26 cellular contexts compared by ENCODE assay signal in the genomic region with DNA sequence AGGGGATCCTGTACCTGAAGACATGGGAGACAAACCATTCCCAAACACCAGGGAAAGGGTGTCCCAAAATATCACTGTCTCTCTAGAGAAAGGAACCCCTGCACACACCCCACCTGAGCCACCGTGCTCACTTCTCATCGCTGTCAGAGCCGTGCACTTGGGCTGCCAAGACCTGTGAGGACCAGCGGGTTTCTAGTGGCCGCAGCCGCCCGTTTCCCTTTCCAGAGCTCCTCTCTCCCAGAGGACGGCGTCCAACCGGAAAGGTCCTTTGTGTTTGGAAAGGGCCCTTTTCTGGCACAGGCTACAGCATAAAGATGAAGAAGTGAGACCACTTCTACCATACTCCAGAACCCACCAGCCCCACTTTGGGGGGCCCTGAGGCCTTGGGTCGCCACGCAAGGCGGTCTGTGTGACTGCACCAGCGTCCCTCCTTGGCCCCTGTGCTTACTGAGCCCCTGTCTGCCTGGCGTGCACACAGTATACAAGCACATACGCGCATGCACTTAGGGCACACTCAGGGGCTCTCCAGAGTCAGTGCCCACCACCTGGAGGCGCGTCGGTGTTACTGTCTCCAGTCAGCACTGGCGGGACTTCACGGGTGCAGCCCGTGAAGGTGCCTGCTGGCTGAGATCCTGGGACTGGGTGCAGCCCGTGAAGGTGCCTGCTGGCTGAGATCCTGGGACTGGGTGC.
DNase-seq lines count a peak whose midpoint lies in the region; ATAC-seq and TF ChIP-seq lines count a peak whose summit lies in the region.
"Had no signal": no experiment of that assay in that cellular context is flagged by ENCODE, and none has a peak within 500 bp of the region (broad histone marks: within the 10 kb centered on the region; RNA-seq: fewer than 3 reads in every experiment).

No MANE protein-coding gene starts in this region.

- H3K27ac Mint-ChIP-seq in CD8-positive, alpha-beta T cell, result no peak overlapping the region

- CTCF ChIA-PET in CD8-positive, alpha-beta T cell (lab: Charles Lee), result no interaction called here

- H3K4me3 ChIP-seq in right cardiac atrium (ENCODE audit: low read length), result no peak overlapping the region
- H3K4me3 ChIP-seq in heart left ventricle, result no peak overlapping the region
- no peak overlapping the region for H3K4me3 ChIP-seq in left lung
- H3K4me3 ChIP-seq in prostate gland, result no peak overlapping the region
- no peak overlapping the region for H3K4me3 ChIP-seq in upper lobe of right lung
- no peak overlapping the region for H3K4me3 ChIP-seq in CD8-positive, alpha-beta T cell (ENCODE audit: low read depth, low read length)
- H3K4me3 ChIP-seq: BLaER1, MG63, Peyer's patch, SK-N-MC had no signal

- TF ChIP-seq CTCF in heart left ventricle (IDR thresholded peaks at IDR 0.05) (no peak), left lung (IDR thresholded peaks at IDR 0.05) (no peak), prostate gland (IDR thresholded peaks at IDR 0.05) (peak in 1 of 4 experiments; percentile 25), upper lobe of right lung (IDR thresholded peaks at IDR 0.05) (no peak)
- no peak for TF ChIP-seq CTCF in CD8-positive, alpha-beta T cell (IDR thresholded peaks at IDR 0.05)

- H3K27me3 ChIP-seq in right cardiac atrium (ENCODE audit: control insufficient read depth, insufficient read depth), result no peaks in the 10 kb centered on the region
- H3K27me3 ChIP-seq in heart left ventricle, result no peaks in the 10 kb centered on the region
- no peaks in the 10 kb centered on the region for H3K27me3 ChIP-seq in left lung
- H3K27me3 ChIP-seq in prostate gland (replicated peaks; ENCODE audit: insufficient read depth), result no peaks in the 10 kb centered on the region
- H3K27me3 ChIP-seq in upper lobe of right lung, result no peaks in the 10 kb centered on the region
- H3K27me3 ChIP-seq in CD8-positive, alpha-beta T cell (ENCODE audit: insufficient read depth, low read length), result no peaks in the 10 kb centered on the region
- H3K27me3 ChIP-seq: BLaER1, MG63, Peyer's patch had no signal

- POLR2A ChIA-PET in CD8-positive, alpha-beta T cell (lab: Charles Lee), result no interaction called here

- H3K27me3 Mint-ChIP-seq in CD8-positive, alpha-beta T cell (ENCODE audit: low read depth), result no peaks in the 10 kb centered on the region
- H3K27me3 Mint-ChIP-seq: CD4-positive, alpha-beta memory T cell had no signal

- H3K4me1 ChIP-seq in right cardiac atrium (ENCODE audit: control insufficient read depth, insufficient read depth, low read length) (no peaks in the 10 kb centered on the region), heart left ventricle (peaks cover 0 to 8% (median 0%) of the 10 kb centered on the region in 12 donors), left lung (no peaks in the 10 kb centered on the region), prostate gland (replicated peaks) (peaks cover 19% of the 10 kb centered on the region), upper lobe of right lung (no peaks in the 10 kb centered on the region)
- H3K4me1 ChIP-seq in CD8-positive, alpha-beta T cell (ENCODE audit: insufficient read depth, low read length), result no peaks in the 10 kb centered on the region
- H3K4me1 ChIP-seq: Caco-2, Peyer's patch had no signal

- H3K9me3 ChIP-seq in right cardiac atrium (ENCODE audit: control insufficient read depth, low read length) (no peaks in the 10 kb centered on the region), heart left ventricle (no peaks in the 10 kb centered on the region), left lung (no peaks in the 10 kb centered on the region), prostate gland (no peaks in the 10 kb centered on the region), upper lobe of right lung (no peaks in the 10 kb centered on the region)
- H3K9me3 ChIP-seq in CD8-positive, alpha-beta T cell (ENCODE audit: low read length), result no peaks in the 10 kb centered on the region
- H3K9me3 ChIP-seq: BLaER1, Caco-2, MG63, Peyer's patch had no signal

- TF ChIP-seq POLR2A in heart left ventricle (IDR thresholded peaks at IDR 0.05), result no peak
- TF ChIP-seq POLR2A in prostate gland (IDR thresholded peaks at IDR 0.05), result no peak

- ATAC-seq in right cardiac atrium, result no peak
- no peak for ATAC-seq in heart left ventricle
- peak; percentile 42 for ATAC-seq in left lung
- ATAC-seq in upper lobe of right lung, result peak; percentile 47
- ATAC-seq in CD8-positive, alpha-beta T cell, result no peak
- ATAC-seq: HCT116 had no signal

- DNase-seq in right cardiac atrium (peak in 2 of 3 donors; percentile 24 to 42), heart left ventricle (no peak), left lung (peak in 1 of 2 donors; percentile 65), prostate gland (ENCODE audit: low spot score) (peak; percentile 47), upper lobe of right lung (no peak), SW480 (ENCODE audit: low spot score) (no peak), DMS153 (lab: John Stamatoyannopoulos, UW) (no peak)
- DNase-seq in CD8-positive, alpha-beta T cell, result no peak
- DNase-seq: Caco-2; CD4-positive, alpha-beta memory T cell; DMS79 treated with DMSO at 0.1 percent for 48 hours; GF-D8; IMR-90; KG1; MG63; NCI-H1417 treated with DMSO at 0.1 percent for 48 hours; NCI-H187 treated with DMSO at 0.1 percent for 48 hours; NCI-H2171 treated with DMSO at 0.1 percent for 48 hours; NCI-H345; NCI-H510A treated with DMSO at 0.1 percent for 48 hours; OCI-M1; Peyer's patch; SIG-M5 had no signal

- H3K36me3 Mint-ChIP-seq in CD8-positive, alpha-beta T cell, result peaks cover 9% of the 10 kb centered on the region

- intact Hi-C loops in right cardiac atrium (cut with DNase I) (no loop called here), heart left ventricle (cut with DNase I) (no loop called here), left lung (cut with DNase I) (no loop called here), prostate gland (cut with DNase I) (no loop called here), upper lobe of right lung (cut with DNase I) (no loop called here)
- intact Hi-C loops in CD8-positive, alpha-beta T cell (cut with DNase I, micrococcal nuclease), result no loop called here

- H3K4me1 Mint-ChIP-seq in CD8-positive, alpha-beta T cell (ENCODE audit: low read depth), result no peaks in the 10 kb centered on the region

- H3K4me3 Mint-ChIP-seq in CD8-positive, alpha-beta T cell, result no peak overlapping the region
- H3K4me3 Mint-ChIP-seq: CD4-positive, alpha-beta memory T cell had no signal

- WGBS in right cardiac atrium, result 93% methylated on average over 24 of the region's 24 CpGs
- WGBS in heart left ventricle, 4 donors, result 83 to 91% (median 88%) methylated on average over 19 to 24 of the region's 24 CpGs
- WGBS in prostate gland, result 63% methylated on average over 21 of the region's 24 CpGs

- H3K9me3 Mint-ChIP-seq in CD8-positive, alpha-beta T cell, result no peaks in the 10 kb centered on the region

- no peaks in the 10 kb centered on the region for H3K36me3 ChIP-seq in heart left ventricle
- H3K36me3 ChIP-seq in left lung, result peaks cover 0 to 7% of the 10 kb centered on the region in 2 donors
- H3K36me3 ChIP-seq in prostate gland, result no peaks in the 10 kb centered on the region
- no peaks in the 10 kb centered on the region for H3K36me3 ChIP-seq in upper lobe of right lung
- no peaks in the 10 kb centered on the region for H3K36me3 ChIP-seq in CD8-positive, alpha-beta T cell (ENCODE audit: insufficient read depth, low read length)
- H3K36me3 ChIP-seq: MG63, Peyer's patch had no signal

- H3K27ac ChIP-seq in right cardiac atrium (ENCODE audit: low read length) (no peak overlapping the region), heart left ventricle (no peak overlapping the region), left lung (no peak overlapping the region), prostate gland (no peak overlapping the region), upper lobe of right lung (no peak overlapping the region)
- H3K27ac ChIP-seq in CD8-positive, alpha-beta T cell (ENCODE audit: low read depth, low read length), result no peak overlapping the region
- H3K27ac ChIP-seq: BLaER1, SK-N-MC had no signal

Comparison
In these comparisons a context has a peak if more than half of its experiments do, and no peak if none do; other contexts are left out.
1. DNase-seq: peak in right cardiac atrium (2 of 3) and prostate gland (single experiment); none in heart left ventricle (0 of 5), upper lobe of right lung (single experiment), CD8-positive, alpha-beta T cell (0 of 7), SW480 (single experiment) and DMS153 (single experiment).
2. ATAC-seq: peak in left lung (single experiment) and upper lobe of right lung (single experiment); none in right cardiac atrium (0 of 2), heart left ventricle (0 of 4) and CD8-positive, alpha-beta T cell (single experiment).